In the genomic region with DNA sequence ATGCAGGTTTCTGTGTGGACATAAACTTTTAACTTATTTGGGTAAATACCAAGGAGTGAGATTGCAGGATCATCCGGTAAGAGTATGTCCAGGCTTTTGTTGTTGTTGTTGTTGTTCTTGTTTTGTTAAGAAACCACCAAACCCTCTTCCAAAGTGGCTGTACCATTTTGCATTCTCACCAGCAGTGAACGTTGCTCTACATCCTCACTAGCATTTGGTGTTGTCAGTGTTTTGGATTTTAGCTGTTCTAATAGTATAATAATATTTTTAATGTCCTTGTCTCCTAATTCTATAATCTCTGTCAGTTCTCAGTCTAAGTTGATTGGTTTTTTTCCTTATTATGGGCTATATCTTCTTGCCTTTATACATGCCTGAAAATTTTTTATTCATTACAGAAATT, we compare ENCODE assay signal across 10 cellular contexts.
"Had no signal": no experiment of that assay in that cellular context is flagged by ENCODE, and none has a peak within 500 bp of the region (broad histone marks: within the 10 kb centered on the region; RNA-seq: fewer than 3 reads in every experiment).

No MANE protein-coding gene starts in this region.

- ATAC-seq: HCT116, HepG2 had no signal

- H3K4me1 ChIP-seq: HAP-1 had no signal

- H3K36me3 ChIP-seq: HAP-1 had no signal

- FAIRE-seq: HepG2 had no signal

- H3K9me3 Mint-ChIP-seq: HFFc6, IgD-negative memory B cell had no signal

- H3K4me3 ChIP-seq: HAP-1 had no signal

- DNase-seq: GOT3, H7, HFFc6, Karpas-422, KG1 had no signal

- H3K4me3 Mint-ChIP-seq: HFFc6 had no signal

- H3K27ac ChIP-seq: HL-60 had no signal

- H3K9me3 ChIP-seq: HAP-1 had no signal

- H3K27ac Mint-ChIP-seq: HFFc6, IgD-negative memory B cell had no signal
